ENCODE assay signal across 9 cellular contexts in genomic region chr17:7253082-7253481, GRCh38. TPM values are rescaled to one million over a fixed set of nuclear protein-coding genes. Genes with fewer than 3 reads are reported as not detected.
DNase-seq lines count a peak whose midpoint lies in the region; ATAC-seq and TF ChIP-seq lines count a peak whose summit lies in the region.
"Had no signal": no experiment of that assay in that cellular context is flagged by ENCODE, and none has a peak within 500 bp of the region (broad histone marks: within the 10 kb centered on the region; RNA-seq: fewer than 3 reads in every experiment).

No MANE protein-coding gene starts in this region.

- H3K36me3 Mint-ChIP-seq in CD8-positive, alpha-beta memory T cell = peaks cover 3 to 55% (median 7%) of the 10 kb centered on the region in 3 donors
- peaks cover 29% of the 10 kb centered on the region for H3K36me3 Mint-ChIP-seq in endodermal cell (ENCODE audit: low read depth)
- peaks cover 17% of the 10 kb centered on the region for H3K36me3 Mint-ChIP-seq in osteocyte (ENCODE audit: unreplicated experiment)

- no peaks in the 10 kb centered on the region for H3K9me2 ChIP-seq in OCI-LY7 (ENCODE audit: insufficient read depth, low read length)

- CTCF ChIA-PET in CD8-positive, alpha-beta memory T cell (lab: Charles Lee) = no interaction called here
- CTCF ChIA-PET in OCI-LY7 (lab: Charles Lee; ENCODE audit: unreplicated experiment) = no interaction called here

- no peaks in the 10 kb centered on the region for H3K27me3 ChIP-seq in CD8-positive, alpha-beta memory T cell (ENCODE audit: insufficient read depth, low read length, poor library complexity, severe bottlenecking)
- no peaks in the 10 kb centered on the region for H3K27me3 ChIP-seq in endodermal cell (ENCODE audit: control insufficient read depth, insufficient read depth, low read length, poor library complexity, severe bottlenecking)

- H3K79me2 ChIP-seq in OCI-LY7 (ENCODE audit: insufficient read depth, low read depth, low read length) = peaks cover 50% of the 10 kb centered on the region

- H2AFZ ChIP-seq in OCI-LY7 (ENCODE audit: low read length) = 0 out of 2 replicates have a peak overlapping the region, but pooled peaks have one; percentile 5

- H4K20me1 ChIP-seq in OCI-LY7 (ENCODE audit: insufficient read depth, low read length) = peaks cover 18% of the 10 kb centered on the region

- H3K27ac Mint-ChIP-seq in CD8-positive, alpha-beta memory T cell = peak overlapping the region; percentile 97 to 100 (median 99)
- H3K27ac Mint-ChIP-seq in endodermal cell (peak overlapping the region; percentile 100), osteocyte (ENCODE audit: unreplicated experiment) (peak overlapping the region; percentile 100)

- 89% methylated on average over 5 of the region's 5 CpGs for WGBS in endodermal cell (ENCODE audit: insufficient coverage in 1 of 2, insufficient read length in 1 of 2), 2 experiments

- BruUV-seq in OCI-LY7 (replicated peaks; lab: Mats Ljungman, UMichigan) = no TSS peak

- ATAC-seq in GM19397 (IDR thresholded peaks at IDR 0.05; ENCODE audit: unreplicated experiment) (no peak), HG03280 (IDR thresholded peaks at IDR 0.05; ENCODE audit: unreplicated experiment) (no peak), GM18909 (IDR thresholded peaks at IDR 0.05; ENCODE audit: poor library complexity, unreplicated experiment) (no peak)

- no peaks in the 10 kb centered on the region for H3K9me3 Mint-ChIP-seq in CD8-positive, alpha-beta memory T cell
- H3K9me3 Mint-ChIP-seq in endodermal cell = no peaks in the 10 kb centered on the region
- H3K9me3 Mint-ChIP-seq in osteocyte (ENCODE audit: unreplicated experiment) = no peaks in the 10 kb centered on the region

- H3K4me3 ChIP-seq in CD8-positive, alpha-beta memory T cell (ENCODE audit: low read length) = peak overlapping the region; percentile 85
- H3K4me3 ChIP-seq in OCI-LY7 (ENCODE audit: low read depth, low read length, poor library complexity, severe bottlenecking) (peak overlapping the region; percentile 83), endodermal cell (ENCODE audit: low read length) (peak overlapping the region; percentile 94)

- TF ChIP-seq CTCF in OCI-LY7 (conservative IDR thresholded peaks at IDR 0.05; ENCODE audit: low read length) = no peak
- TF ChIP-seq CTCF in endodermal cell (conservative IDR thresholded peaks at IDR 0.05) = no peak
- TF ChIP-seq CTCF in osteocyte (IDR thresholded peaks at IDR 0.05) = no peak

- intact Hi-C loops in OCI-LY7 (cut with micrococcal nuclease; ENCODE audit: unreplicated experiment) = loop anchor here (2.0 to 5.0 kb wide), 4 partner anchors 14 to 584 kb away; partner anchors contain the start of genes EIF5A, PHF23, POLR2A and SLC35G6

- H3K4me1 Mint-ChIP-seq in CD8-positive, alpha-beta memory T cell = peaks cover 38 to 52% (median 41%) of the 10 kb centered on the region in 3 donors
- H3K4me1 Mint-ChIP-seq in endodermal cell (peaks cover 25% of the 10 kb centered on the region), osteocyte (ENCODE audit: unreplicated experiment) (peaks cover 34% of the 10 kb centered on the region)

- H3K36me3 ChIP-seq in CD8-positive, alpha-beta memory T cell (ENCODE audit: insufficient read depth, low read length) = peaks cover 10% of the 10 kb centered on the region
- H3K36me3 ChIP-seq in OCI-LY7 (ENCODE audit: insufficient read depth, low read length) = peaks cover 45% of the 10 kb centered on the region
- H3K36me3 ChIP-seq in endodermal cell (ENCODE audit: control insufficient read depth, insufficient read depth, low read length) = peaks cover 26% of the 10 kb centered on the region

- H3K27ac ChIP-seq in CD8-positive, alpha-beta memory T cell (ENCODE audit: low read depth, low read length) = peak overlapping the region; percentile 97
- peak overlapping the region; percentile 71 for H3K27ac ChIP-seq in OCI-LY7 (ENCODE audit: low read depth, low read length, poor library complexity, severe bottlenecking)
- H3K27ac ChIP-seq in endodermal cell (ENCODE audit: low read depth, low read length) = peak overlapping the region; percentile 98

- POLR2A ChIA-PET in CD8-positive, alpha-beta memory T cell (lab: Charles Lee) = no interaction called here
- POLR2A ChIA-PET in OCI-LY7 (lab: Charles Lee) = no interaction called here

- H3K27me3 Mint-ChIP-seq in CD8-positive, alpha-beta memory T cell = peaks cover 0 to 2% of the 10 kb centered on the region in 2 donors
- H3K27me3 Mint-ChIP-seq in endodermal cell (ENCODE audit: insufficient read depth) (no peaks in the 10 kb centered on the region), osteocyte (ENCODE audit: unreplicated experiment) (no peaks in the 10 kb centered on the region)

- peak overlapping the region; percentile 94 to 98 (median 96) for H3K4me3 Mint-ChIP-seq in CD8-positive, alpha-beta memory T cell
- peak overlapping the region; percentile 91 for H3K4me3 Mint-ChIP-seq in endodermal cell
- H3K4me3 Mint-ChIP-seq in osteocyte (ENCODE audit: unreplicated experiment) = peak overlapping the region; percentile 97

- H3K9ac ChIP-seq in endodermal cell (ENCODE audit: extremely low read depth, low read length, poor library complexity, severe bottlenecking) = peak overlapping the region; percentile 90

- no peak for DNase-seq in CD8-positive, alpha-beta memory T cell
- no peak for DNase-seq in OCI-LY7 (ENCODE audit: low spot score)
- DNase-seq in endodermal cell = no peak
- no peak for DNase-seq in osteocyte (ENCODE audit: extremely low spot score, unreplicated experiment)
- no peak for DNase-seq in SW480 (ENCODE audit: low spot score)
- DNase-seq: NCI-H2227 treated with DMSO at 0.1 percent for 48 hours had no signal

- H3K9me3 ChIP-seq in CD8-positive, alpha-beta memory T cell (ENCODE audit: low read length) = no peaks in the 10 kb centered on the region
- H3K9me3 ChIP-seq in OCI-LY7 (ENCODE audit: low read length) (no peaks in the 10 kb centered on the region), endodermal cell (ENCODE audit: control insufficient read depth, low read length) (no peaks in the 10 kb centered on the region)

- peaks cover 33% of the 10 kb centered on the region for H3K4me1 ChIP-seq in CD8-positive, alpha-beta memory T cell (ENCODE audit: insufficient read depth, low read length)
- H3K4me1 ChIP-seq in OCI-LY7 (ENCODE audit: insufficient read depth, low read length, poor library complexity, severe bottlenecking) (peaks cover 26% of the 10 kb centered on the region), endodermal cell (ENCODE audit: control insufficient read depth, insufficient read depth, low read length) (no peaks in the 10 kb centered on the region)

- H3K4me2 ChIP-seq in OCI-LY7 (ENCODE audit: low read length) = peak overlapping the region; percentile 87

RNA-seq across cellular contexts. Expression of gene ELP5, which starts 1.1 kb away (rescaled TPM):
- total RNA-seq in CD8-positive, alpha-beta memory T cell = 100 to 1,000 TPM; 106 to 111 TPM
- 84.8 TPM for polyA plus RNA-seq in CD8-positive, alpha-beta memory T cell
- 71.7 and 84.6 TPM in 2 replicates for total RNA-seq in OCI-LY7 (2014; rRNA removed; shearing (Covaris generic))
- total RNA-seq in OCI-LY7 (2022) = 96.8 and 97.3 TPM in 2 replicates
- total RNA-seq in endodermal cell = 10 to 100 TPM; 45.3 to 68.0 TPM
- polyA plus RNA-seq in endodermal cell (2013, experiment 1 of 2) = 71.2 TPM
- 61.3 TPM for polyA plus RNA-seq in endodermal cell (2013, experiment 2 of 2)
- total RNA-seq in osteocyte = 30.2 and 37.6 TPM in 2 replicates

RNA-seq across cellular contexts. Expression of gene CTDNEP1, which starts 1.5 kb away (rescaled TPM):
- total RNA-seq in CD8-positive, alpha-beta memory T cell = 100 to 1,000 TPM; 224 to 240 TPM
- 57.1 TPM for polyA plus RNA-seq in CD8-positive, alpha-beta memory T cell
- total RNA-seq in OCI-LY7 (2014; rRNA removed; shearing (Covaris generic)) = 52.1 and 53.2 TPM in 2 replicates
- total RNA-seq in OCI-LY7 (2022) = 161 and 173 TPM in 2 replicates
- total RNA-seq in endodermal cell = 100 to 1,000 TPM; 123 to 125 TPM
- 156 TPM for polyA plus RNA-seq in endodermal cell (2013, experiment 1 of 2)
- polyA plus RNA-seq in endodermal cell (2013, experiment 2 of 2) = 135 TPM
- total RNA-seq in osteocyte = 145 and 151 TPM in 2 replicates

RNA-seq across cellular contexts. Expression of gene CLDN7, which starts 9.2 kb away (rescaled TPM):
- total RNA-seq in CD8-positive, alpha-beta memory T cell = 1 to 10 TPM in 1 of 2 experiments, under 1 TPM in 1; 0.63 to 1.1 TPM
- polyA plus RNA-seq in CD8-positive, alpha-beta memory T cell = 2.1 TPM
- 0.28 TPM in 1 of 2 replicates, not detected in the other for total RNA-seq in OCI-LY7 (2014; rRNA removed; shearing (Covaris generic))
- total RNA-seq in OCI-LY7 (2022) (0.32 and 0.65 TPM in 2 replicates), endodermal cell (100 to 1,000 TPM; 142 to 149 TPM), osteocyte (0.27 and 0.89 TPM in 2 replicates)
- 12.5 TPM for polyA plus RNA-seq in endodermal cell (2013, experiment 1 of 2)
- 6.7 TPM for polyA plus RNA-seq in endodermal cell (2013, experiment 2 of 2)

RNA-seq across cellular contexts. Expression of gene GABARAP, which starts 10.8 kb away (rescaled TPM):
- total RNA-seq in CD8-positive, alpha-beta memory T cell = 100 to 1,000 TPM; 156 to 165 TPM
- 914 TPM for polyA plus RNA-seq in CD8-positive, alpha-beta memory T cell
- 106 and 128 TPM in 2 replicates for total RNA-seq in OCI-LY7 (2014; rRNA removed; shearing (Covaris generic))
- 199 and 207 TPM in 2 replicates for total RNA-seq in OCI-LY7 (2022)
- 100 to 1,000 TPM; 264 to 317 TPM for total RNA-seq in endodermal cell
- 671 TPM for polyA plus RNA-seq in endodermal cell (2013, experiment 1 of 2)
- 581 TPM for polyA plus RNA-seq in endodermal cell (2013, experiment 2 of 2)
- total RNA-seq in osteocyte = 642 TPM in 2 replicates

RNA-seq across cellular contexts. Expression of gene PHF23, which starts 13.8 kb away (rescaled TPM):
- total RNA-seq in CD8-positive, alpha-beta memory T cell = 10 to 100 TPM; 48.0 to 51.9 TPM
- polyA plus RNA-seq in CD8-positive, alpha-beta memory T cell = 25.8 TPM
- total RNA-seq in OCI-LY7 (2014; rRNA removed; shearing (Covaris generic)) = 47.7 and 50.8 TPM in 2 replicates
- 36.5 and 43.3 TPM in 2 replicates for total RNA-seq in OCI-LY7 (2022)
- total RNA-seq in endodermal cell = 10 to 100 TPM; 67.3 to 71.6 TPM
- polyA plus RNA-seq in endodermal cell (2013, experiment 1 of 2) = 59.3 TPM
- 53.4 TPM for polyA plus RNA-seq in endodermal cell (2013, experiment 2 of 2)
- 51.6 and 54.7 TPM in 2 replicates for total RNA-seq in osteocyte

Comparison
In these comparisons a context has a peak if more than half of its experiments do, and no peak if none do; other contexts are left out.
1. RNA of gene CLDN7, which starts 9.2 kb away (total RNA-seq): 142 to 149 TPM in endodermal cell; 0.63 to 1.1 TPM in CD8-positive, alpha-beta memory T cell, 0.28 to 0.65 TPM in OCI-LY7 and 0.27 to 0.89 TPM in osteocyte; every median in the first group is over 10 times any median in the second.
2. Peak in every context shown above with its lines, with median percentiles within 50 percentile points of each other: H3K27ac ChIP-seq, H3K4me3 ChIP-seq, H3K27ac Mint-ChIP-seq and H3K4me3 Mint-ChIP-seq.